Comparison of ENCODE assay signal across 13 cellular contexts in the genomic region with DNA sequence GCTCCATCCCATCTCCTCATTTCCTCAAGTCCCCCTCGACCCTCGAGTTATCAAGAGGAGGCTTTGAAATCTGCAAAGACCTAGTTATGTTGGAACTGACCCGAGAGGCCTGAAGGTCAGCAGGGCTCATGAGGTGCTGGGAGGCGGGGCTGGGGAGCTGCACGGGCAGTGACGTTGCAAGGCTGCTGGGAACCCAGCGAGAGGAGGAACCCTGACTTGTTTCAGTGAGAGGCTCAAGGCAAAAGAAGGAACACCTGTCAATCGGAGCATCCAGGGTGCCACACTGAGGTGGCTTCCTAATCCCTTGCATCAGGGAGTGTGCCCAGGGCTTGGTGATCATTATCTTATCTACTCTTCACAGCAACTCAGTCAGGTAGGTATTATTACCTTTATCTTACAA.
DNase-seq lines count a peak whose midpoint lies in the region; ATAC-seq and TF ChIP-seq lines count a peak whose summit lies in the region.
"Had no signal": no experiment of that assay in that cellular context is flagged by ENCODE, and none has a peak within 500 bp of the region (broad histone marks: within the 10 kb centered on the region; RNA-seq: fewer than 3 reads in every experiment).

No MANE protein-coding gene starts in this region.

- no peak overlapping the region for H3K27ac Mint-ChIP-seq in WTC11
- H3K27ac Mint-ChIP-seq: CD4-positive, alpha-beta T cell had no signal

- H3K27me3 Mint-ChIP-seq in WTC11 (ENCODE audit: low read depth) = no peaks in the 10 kb centered on the region; the same call in 1 of the 2 replicates
- H3K27me3 Mint-ChIP-seq: CD4-positive, alpha-beta T cell had no signal

- ATAC-seq in WTC11 (peak; percentile 63), HG03378 (IDR thresholded peaks at IDR 0.05; ENCODE audit: unreplicated experiment) (no peak)
- ATAC-seq: A549 had no signal

- CTCF ChIA-PET in WTC11 (lab: Charles Lee) = no interaction called here

- TF ChIP-seq CTCF in WTC11 (IDR thresholded peaks at IDR 0.05) = no peak

- intact Hi-C loops in posterior vena cava (cut with DNase I) = loop anchor here in 1 of 2 donors (5.0 kb wide), 1 partner anchor 1242 kb away; no protein-coding TSS in a partner anchor

- POLR2A ChIA-PET in WTC11 (lab: Charles Lee) = no interaction called here

- H3K9me3 Mint-ChIP-seq in WTC11 = peaks cover 4% of the 10 kb centered on the region; the same call in 1 of the 2 replicates

- no peaks in the 10 kb centered on the region for H3K36me3 Mint-ChIP-seq in WTC11

- H3K4me1 Mint-ChIP-seq in WTC11 = peaks cover 22% of the 10 kb centered on the region

- DNase-seq in ELF-1 (ENCODE audit: low read depth, low spot score) (peak; percentile 16), WTC11 (ENCODE audit: low spot score) (peak; percentile 17), iPS-NIHi7 (ENCODE audit: extremely low spot score) (peak; percentile 18), posterior vena cava (ENCODE audit: low spot score) (peak; percentile 79), RPMI8226 (no peak), activated gamma-delta T cell treated with Interleukin-2 at 50 U/mL for 16 hours (no peak)
- DNase-seq: AML-193; Caco-2; CD4-positive, alpha-beta T cell; GDM1; GM23248 had no signal

- H3K4me3 Mint-ChIP-seq in WTC11 = no peak overlapping the region
- H3K4me3 Mint-ChIP-seq: CD4-positive, alpha-beta T cell had no signal

TF ChIP-seq in WTC11, 78 proteins besides CTCF, POLR2A, EP300 and RAD21:
- no peak for TF ChIP-seq ZNF416 (CRISPR knock-in tag; IDR thresholded peaks at IDR 0.05)
- no peak for TF ChIP-seq ZNF232 (CRISPR knock-in tag; IDR thresholded peaks at IDR 0.05)
- TF ChIP-seq, protein P1, sequence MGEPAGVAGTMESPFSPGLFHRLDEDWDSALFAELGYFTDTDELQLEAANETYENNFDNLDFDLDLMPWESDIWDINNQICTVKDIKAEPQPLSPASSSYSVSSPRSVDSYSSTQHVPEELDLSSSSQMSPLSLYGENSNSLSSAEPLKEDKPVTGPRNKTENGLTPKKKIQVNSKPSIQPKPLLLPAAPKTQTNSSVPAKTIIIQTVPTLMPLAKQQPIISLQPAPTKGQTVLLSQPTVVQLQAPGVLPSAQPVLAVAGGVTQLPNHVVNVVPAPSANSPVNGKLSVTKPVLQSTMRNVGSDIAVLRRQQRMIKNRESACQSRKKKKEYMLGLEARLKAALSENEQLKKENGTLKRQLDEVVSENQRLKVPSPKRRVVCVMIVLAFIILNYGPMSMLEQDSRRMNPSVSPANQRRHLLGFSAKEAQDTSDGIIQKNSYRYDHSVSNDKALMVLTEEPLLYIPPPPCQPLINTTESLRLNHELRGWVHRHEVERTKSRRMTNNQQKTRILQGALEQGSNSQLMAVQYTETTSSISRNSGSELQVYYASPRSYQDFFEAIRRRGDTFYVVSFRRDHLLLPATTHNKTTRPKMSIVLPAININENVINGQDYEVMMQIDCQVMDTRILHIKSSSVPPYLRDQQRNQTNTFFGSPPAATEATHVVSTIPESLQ (CRISPR knock-in tag; IDR thresholded peaks at IDR 0.05) = no peak
- no peak for TF ChIP-seq ETV6 (CRISPR knock-in tag; IDR thresholded peaks at IDR 0.05)
- no peak for TF ChIP-seq ZNF396 (CRISPR knock-in tag; IDR thresholded peaks at IDR 0.05; ENCODE audit: borderline replicate concordance)
- no peak for TF ChIP-seq CREM (CRISPR knock-in tag; IDR thresholded peaks at IDR 0.05)
- TF ChIP-seq, protein P2, sequence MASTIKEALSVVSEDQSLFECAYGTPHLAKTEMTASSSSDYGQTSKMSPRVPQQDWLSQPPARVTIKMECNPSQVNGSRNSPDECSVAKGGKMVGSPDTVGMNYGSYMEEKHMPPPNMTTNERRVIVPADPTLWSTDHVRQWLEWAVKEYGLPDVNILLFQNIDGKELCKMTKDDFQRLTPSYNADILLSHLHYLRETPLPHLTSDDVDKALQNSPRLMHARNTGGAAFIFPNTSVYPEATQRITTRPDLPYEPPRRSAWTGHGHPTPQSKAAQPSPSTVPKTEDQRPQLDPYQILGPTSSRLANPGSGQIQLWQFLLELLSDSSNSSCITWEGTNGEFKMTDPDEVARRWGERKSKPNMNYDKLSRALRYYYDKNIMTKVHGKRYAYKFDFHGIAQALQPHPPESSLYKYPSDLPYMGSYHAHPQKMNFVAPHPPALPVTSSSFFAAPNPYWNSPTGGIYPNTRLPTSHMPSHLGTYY (CRISPR knock-in tag; IDR thresholded peaks at IDR 0.05) = no peak
- TF ChIP-seq, protein P3, sequence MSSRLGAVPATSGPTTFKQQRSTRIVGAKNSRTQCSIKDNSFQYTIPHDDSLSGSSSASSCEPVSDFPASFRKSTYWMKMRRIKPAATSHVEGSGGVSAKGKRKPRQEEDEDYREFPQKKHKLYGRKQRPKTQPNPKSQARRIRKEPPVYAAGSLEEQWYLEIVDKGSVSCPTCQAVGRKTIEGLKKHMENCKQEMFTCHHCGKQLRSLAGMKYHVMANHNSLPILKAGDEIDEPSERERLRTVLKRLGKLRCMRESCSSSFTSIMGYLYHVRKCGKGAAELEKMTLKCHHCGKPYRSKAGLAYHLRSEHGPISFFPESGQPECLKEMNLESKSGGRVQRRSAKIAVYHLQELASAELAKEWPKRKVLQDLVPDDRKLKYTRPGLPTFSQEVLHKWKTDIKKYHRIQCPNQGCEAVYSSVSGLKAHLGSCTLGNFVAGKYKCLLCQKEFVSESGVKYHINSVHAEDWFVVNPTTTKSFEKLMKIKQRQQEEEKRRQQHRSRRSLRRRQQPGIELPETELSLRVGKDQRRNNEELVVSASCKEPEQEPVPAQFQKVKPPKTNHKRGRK (CRISPR knock-in tag; IDR thresholded peaks at IDR 0.05; ENCODE audit: borderline replicate concordance) = no peak
- TF ChIP-seq, protein P4, sequence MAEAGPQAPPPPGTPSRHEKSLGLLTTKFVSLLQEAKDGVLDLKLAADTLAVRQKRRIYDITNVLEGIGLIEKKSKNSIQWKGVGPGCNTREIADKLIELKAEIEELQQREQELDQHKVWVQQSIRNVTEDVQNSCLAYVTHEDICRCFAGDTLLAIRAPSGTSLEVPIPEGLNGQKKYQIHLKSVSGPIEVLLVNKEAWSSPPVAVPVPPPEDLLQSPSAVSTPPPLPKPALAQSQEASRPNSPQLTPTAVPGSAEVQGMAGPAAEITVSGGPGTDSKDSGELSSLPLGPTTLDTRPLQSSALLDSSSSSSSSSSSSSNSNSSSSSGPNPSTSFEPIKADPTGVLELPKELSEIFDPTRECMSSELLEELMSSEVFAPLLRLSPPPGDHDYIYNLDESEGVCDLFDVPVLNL (CRISPR knock-in tag; IDR thresholded peaks at IDR 0.05; ENCODE audit: borderline replicate concordance, low read depth) = no peak
- no peak for TF ChIP-seq NFATC4 (CRISPR knock-in tag; IDR thresholded peaks at IDR 0.05)
- TF ChIP-seq, protein P5, sequence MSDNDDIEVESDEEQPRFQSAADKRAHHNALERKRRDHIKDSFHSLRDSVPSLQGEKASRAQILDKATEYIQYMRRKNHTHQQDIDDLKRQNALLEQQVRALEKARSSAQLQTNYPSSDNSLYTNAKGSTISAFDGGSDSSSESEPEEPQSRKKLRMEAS (CRISPR knock-in tag; IDR thresholded peaks at IDR 0.05) = no peak
- TF ChIP-seq NFYB (CRISPR knock-in tag; conservative IDR thresholded peaks at IDR 0.05; ENCODE audit: low read depth) = no peak
- TF ChIP-seq, protein P6, sequence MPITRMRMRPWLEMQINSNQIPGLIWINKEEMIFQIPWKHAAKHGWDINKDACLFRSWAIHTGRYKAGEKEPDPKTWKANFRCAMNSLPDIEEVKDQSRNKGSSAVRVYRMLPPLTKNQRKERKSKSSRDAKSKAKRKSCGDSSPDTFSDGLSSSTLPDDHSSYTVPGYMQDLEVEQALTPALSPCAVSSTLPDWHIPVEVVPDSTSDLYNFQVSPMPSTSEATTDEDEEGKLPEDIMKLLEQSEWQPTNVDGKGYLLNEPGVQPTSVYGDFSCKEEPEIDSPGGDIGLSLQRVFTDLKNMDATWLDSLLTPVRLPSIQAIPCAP (CRISPR knock-in tag; IDR thresholded peaks at IDR 0.05) = no peak
- TF ChIP-seq, protein P7, sequence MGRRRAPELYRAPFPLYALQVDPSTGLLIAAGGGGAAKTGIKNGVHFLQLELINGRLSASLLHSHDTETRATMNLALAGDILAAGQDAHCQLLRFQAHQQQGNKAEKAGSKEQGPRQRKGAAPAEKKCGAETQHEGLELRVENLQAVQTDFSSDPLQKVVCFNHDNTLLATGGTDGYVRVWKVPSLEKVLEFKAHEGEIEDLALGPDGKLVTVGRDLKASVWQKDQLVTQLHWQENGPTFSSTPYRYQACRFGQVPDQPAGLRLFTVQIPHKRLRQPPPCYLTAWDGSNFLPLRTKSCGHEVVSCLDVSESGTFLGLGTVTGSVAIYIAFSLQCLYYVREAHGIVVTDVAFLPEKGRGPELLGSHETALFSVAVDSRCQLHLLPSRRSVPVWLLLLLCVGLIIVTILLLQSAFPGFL (CRISPR knock-in tag; IDR thresholded peaks at IDR 0.05; ENCODE audit: borderline replicate concordance) = no peak
TF ChIP-seq in WTC11: peak in this region for 0.

Comparison
In these comparisons a context has a peak if more than half of its experiments do, and no peak if none do; other contexts are left out.
1. DNase-seq: peak in ELF-1 (single experiment), WTC11 (single experiment), iPS-NIHi7 (single experiment) and posterior vena cava (single experiment); none in RPMI8226 (single experiment) and activated gamma-delta T cell treated with Interleukin-2 at 50 U/mL for 16 hours (single experiment).